Comparison of ENCODE assay signal across 22 cellular contexts in the genomic region with DNA sequence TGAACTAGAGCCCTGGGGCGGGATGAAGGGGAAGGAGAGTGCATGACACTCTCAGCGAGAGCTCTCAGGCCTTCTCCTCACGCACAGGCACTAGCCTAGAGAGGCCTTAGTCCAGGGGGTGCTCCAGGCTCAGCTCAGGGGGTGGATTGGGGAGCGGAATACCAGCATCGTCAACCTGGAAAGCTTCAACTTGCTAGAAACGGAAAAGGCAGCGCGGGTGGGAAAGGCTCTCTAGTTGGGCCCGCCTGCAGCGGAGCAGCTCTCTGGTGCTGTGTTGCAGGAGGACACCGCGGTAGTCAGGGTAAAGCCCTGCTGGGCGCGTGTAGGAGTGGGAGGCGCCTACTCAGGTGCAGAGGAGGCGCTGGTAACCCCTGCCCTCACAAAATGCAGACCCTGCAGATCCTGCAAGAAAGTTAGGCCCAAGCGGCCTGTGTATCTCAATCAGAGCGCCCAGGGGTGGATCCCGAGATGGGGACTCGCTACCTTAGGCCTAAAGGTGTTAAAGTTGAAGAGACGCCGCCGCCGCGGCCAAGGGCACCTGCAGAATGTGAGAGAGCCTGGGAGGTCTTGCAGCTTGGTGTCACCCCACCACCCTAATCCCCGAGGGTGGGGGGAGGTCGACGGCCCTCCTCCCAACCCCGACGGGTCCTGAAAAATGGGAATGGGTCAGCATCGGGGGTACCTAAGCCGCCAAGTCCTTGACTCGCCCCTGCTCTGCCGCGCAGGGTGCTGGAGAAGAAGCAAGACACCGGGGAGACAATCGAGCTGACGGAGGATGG. TPM values are rescaled to one million over a fixed set of nuclear protein-coding genes. Genes with fewer than 3 reads are reported as not detected.
DNase-seq lines count a peak whose midpoint lies in the region; ATAC-seq and TF ChIP-seq lines count a peak whose summit lies in the region.
"Had no signal": no experiment of that assay in that cellular context is flagged by ENCODE, and none has a peak within 500 bp of the region (broad histone marks: within the 10 kb centered on the region; RNA-seq: fewer than 3 reads in every experiment).

No MANE protein-coding gene starts in this region.

- TF ChIP-seq CTCF in chondrocyte (IDR thresholded peaks at IDR 0.05) (no peak), upper lobe of right lung (IDR thresholded peaks at IDR 0.05) (no peak)

- H3K27ac Mint-ChIP-seq in activated CD8-positive, alpha-beta memory T cell treated with anti-CD3 and anti-CD28 coated beads, Interleukin-2, amount 10 ng/mL, durations not matched to agents 7 days and 5 days: no peak overlapping the region
- no peak overlapping the region for H3K27ac Mint-ChIP-seq in chondrocyte (ENCODE audit: unreplicated experiment)
- H3K27ac Mint-ChIP-seq: naive B cell had no signal

- peaks cover 83% of the 10 kb centered on the region for H3K27me3 Mint-ChIP-seq in activated CD8-positive, alpha-beta memory T cell treated with anti-CD3 and anti-CD28 coated beads, Interleukin-2, amount 10 ng/mL, durations not matched to agents 7 days and 5 days
- peaks cover 76% of the 10 kb centered on the region for H3K27me3 Mint-ChIP-seq in chondrocyte (ENCODE audit: low read depth)

- H3K9me3 Mint-ChIP-seq in activated CD8-positive, alpha-beta memory T cell treated with anti-CD3 and anti-CD28 coated beads, Interleukin-2, amount 10 ng/mL, durations not matched to agents 7 days and 5 days (ENCODE audit: low read depth): no peaks in the 10 kb centered on the region
- H3K9me3 Mint-ChIP-seq in chondrocyte (ENCODE audit: low read depth): no peaks in the 10 kb centered on the region

- no peaks in the 10 kb centered on the region for H3K9me3 ChIP-seq in upper lobe of right lung
- no peaks in the 10 kb centered on the region for H3K9me3 ChIP-seq in effector memory CD4-positive, alpha-beta T cell (ENCODE audit: control insufficient read depth, low read length)
- H3K9me3 ChIP-seq: psoas muscle had no signal

- H3K4me1 ChIP-seq in upper lobe of right lung: no peaks in the 10 kb centered on the region
- H3K4me1 ChIP-seq in effector memory CD4-positive, alpha-beta T cell (ENCODE audit: control insufficient read depth, insufficient read depth, low read length, poor library complexity, severe bottlenecking): no peaks in the 10 kb centered on the region
- H3K4me1 ChIP-seq: psoas muscle had no signal

- no peak overlapping the region for H3K27ac ChIP-seq in upper lobe of right lung
- H3K27ac ChIP-seq in effector memory CD4-positive, alpha-beta T cell (ENCODE audit: insufficient read depth, low read length, poor library complexity, severe bottlenecking): no peak overlapping the region
- H3K27ac ChIP-seq: C4-2B, psoas muscle had no signal

- H3K4me1 Mint-ChIP-seq in activated CD8-positive, alpha-beta memory T cell treated with anti-CD3 and anti-CD28 coated beads, Interleukin-2, amount 10 ng/mL, durations not matched to agents 7 days and 5 days: peaks cover 8% of the 10 kb centered on the region
- H3K4me1 Mint-ChIP-seq in chondrocyte (ENCODE audit: low read depth): peaks cover 3% of the 10 kb centered on the region

- no peak overlapping the region for H3K4me3 Mint-ChIP-seq in activated CD8-positive, alpha-beta memory T cell treated with anti-CD3 and anti-CD28 coated beads, Interleukin-2, amount 10 ng/mL, durations not matched to agents 7 days and 5 days
- H3K4me3 Mint-ChIP-seq in chondrocyte (ENCODE audit: unreplicated experiment): no peak overlapping the region
- H3K4me3 Mint-ChIP-seq: naive B cell had no signal

- peaks cover 3% of the 10 kb centered on the region for H3K36me3 Mint-ChIP-seq in activated CD8-positive, alpha-beta memory T cell treated with anti-CD3 and anti-CD28 coated beads, Interleukin-2, amount 10 ng/mL, durations not matched to agents 7 days and 5 days
- H3K36me3 Mint-ChIP-seq in chondrocyte (ENCODE audit: low read depth): no peaks in the 10 kb centered on the region

- CTCF ChIA-PET in activated CD8-positive, alpha-beta memory T cell treated with anti-CD3 and anti-CD28 coated beads, Interleukin-2, amount 10 ng/mL, durations not matched to agents 7 days and 5 days (lab: Charles Lee): no interaction called here

- H3K4me3 ChIP-seq in upper lobe of right lung: no peak overlapping the region
- no peak overlapping the region for H3K4me3 ChIP-seq in effector memory CD4-positive, alpha-beta T cell (ENCODE audit: insufficient read depth, low read depth, low read length, poor library complexity, severe bottlenecking)
- H3K4me3 ChIP-seq: psoas muscle had no signal

- DNase-seq in activated CD8-positive, alpha-beta memory T cell treated with anti-CD3 and anti-CD28 coated beads, Interleukin-2, amount 50 U/mL, for 48 hours: peak; percentile 47
- DNase-seq in activated CD8-positive, alpha-beta memory T cell treated with anti-CD3 and anti-CD28 coated beads, Interleukin-2, amount 10 ng/mL, durations not matched to agents 7 days and 5 days: no peak
- DNase-seq in chondrocyte (ENCODE audit: low spot score) (peak; percentile 85), left kidney (ENCODE audit: low read depth, low spot score) (peak; percentile 46), upper lobe of right lung (peak; percentile 46), kidney tubule cell (ENCODE audit: low spot score) (no peak)
- DNase-seq in effector memory CD4-positive, alpha-beta T cell: no peak
- DNase-seq: activated CD4-positive, alpha-beta T cell treated with anti-CD3 and anti-CD28 coated beads for 1 hour; activated CD8-positive, alpha-beta memory T cell treated with anti-CD3 and anti-CD28 coated beads, Interleukin-2, amount 50 U/mL, for 4 hours; activated effector memory CD4-positive, alpha-beta T cell treated with anti-CD3 and anti-CD28 coated beads, Interleukin-2, amount 50 U/mL, for 16 hours; central memory CD4-positive, alpha-beta T cell; DMS 273 treated with DMSO at 0.1 percent for 48 hours; mammary epithelial cell; naive B cell; NCI-H2029 treated with DMSO at 0.1 percent for 48 hours; NCI-H524 treated with DMSO at 0.1 percent for 48 hours; psoas muscle; small intestine; stimulated activated CD4-positive, alpha-beta T cell treated with anti-CD3 and anti-CD28 coated beads, Interleukin-4, amount 100 ng/mL, for 1 hour had no signal

- no peaks in the 10 kb centered on the region for H3K36me3 ChIP-seq in upper lobe of right lung
- H3K36me3 ChIP-seq in effector memory CD4-positive, alpha-beta T cell (ENCODE audit: control insufficient read depth, insufficient read depth, low read length): no peaks in the 10 kb centered on the region

- intact Hi-C loops in upper lobe of right lung (cut with DNase I): no loop called here

- H3K27me3 ChIP-seq in upper lobe of right lung: peaks cover 69% of the 10 kb centered on the region
- H3K27me3 ChIP-seq in effector memory CD4-positive, alpha-beta T cell (replicated peaks; ENCODE audit: control insufficient read depth, insufficient read depth, low read length, poor library complexity, severe bottlenecking): peaks cover 48% of the 10 kb centered on the region

- no peak for ATAC-seq in activated CD8-positive, alpha-beta memory T cell treated with anti-CD3 and anti-CD28 coated beads, Interleukin-2, amount 10 ng/mL, durations not matched to agents 7 days and 5 days
- ATAC-seq in upper lobe of right lung (peak; percentile 14), HG02571 (IDR thresholded peaks at IDR 0.05; ENCODE audit: unreplicated experiment) (no peak)
- ATAC-seq: esophagus mucosa, psoas muscle had no signal

RNA-seq across cellular contexts. Expression of a gene that starts 2.8 kb away (rescaled TPM):
- total RNA-seq in activated CD8-positive, alpha-beta memory T cell treated with anti-CD3 and anti-CD28 coated beads, Interleukin-2, amount 10 ng/mL, durations not matched to agents 7 days and 5 days: not detected
- total RNA-seq in chondrocyte: not detected in 3 replicates
- total RNA-seq in upper lobe of right lung: not detected
- total RNA-seq: esophagus mucosa, mammary epithelial cell, psoas muscle had no signal

Comparison
In these comparisons a context has a peak if more than half of its experiments do, and no peak if none do; other contexts are left out.
1. DNase-seq: peak in activated CD8-positive, alpha-beta memory T cell treated with anti-CD3 and anti-CD28 coated beads, Interleukin-2, amount 50 U/mL, for 48 hours (single experiment), chondrocyte (single experiment), left kidney (single experiment) and upper lobe of right lung (single experiment); none in activated CD8-positive, alpha-beta memory T cell treated with anti-CD3 and anti-CD28 coated beads, Interleukin-2, amount 10 ng/mL, durations not matched to agents 7 days and 5 days (single experiment), kidney tubule cell (single experiment) and effector memory CD4-positive, alpha-beta T cell (0 of 3).